ENCODE assay signal across 15 cellular contexts in the genomic region with DNA sequence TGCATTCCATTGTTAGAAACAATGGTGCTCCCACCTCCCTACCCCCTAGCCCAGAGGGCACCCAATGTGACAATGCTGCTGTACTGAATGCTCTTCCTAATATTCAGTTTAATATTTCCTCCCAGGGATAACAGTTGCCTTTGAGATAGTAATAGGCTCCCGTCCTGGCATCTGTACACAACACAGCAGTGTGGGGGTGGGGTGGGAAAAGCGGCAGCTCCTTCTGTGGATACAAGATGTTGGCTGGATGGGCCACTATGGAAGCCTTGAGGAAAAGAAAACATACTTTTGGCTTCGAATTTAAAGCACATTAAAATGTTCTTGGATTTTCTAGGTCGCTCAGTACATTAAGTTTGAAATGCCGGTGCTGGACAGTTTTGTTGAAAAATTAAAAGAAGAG. TPM values are rescaled to one million over a fixed set of nuclear protein-coding genes. Genes with fewer than 3 reads are reported as not detected.
DNase-seq lines count a peak whose midpoint lies in the region; ATAC-seq and TF ChIP-seq lines count a peak whose summit lies in the region.
"Had no signal": no experiment of that assay in that cellular context is flagged by ENCODE, and none has a peak within 500 bp of the region (broad histone marks: within the 10 kb centered on the region; RNA-seq: fewer than 3 reads in every experiment).

No MANE protein-coding gene starts in this region.

- H3K4me1 ChIP-seq in lung (ENCODE audit: control insufficient read depth in 2 of 2, insufficient read depth in 2 of 2, low read length in 2 of 2) (peaks cover 18 to 33% of the 10 kb centered on the region in 2 donors), vagina (peaks cover 42% of the 10 kb centered on the region)

- intact Hi-C loops in vagina (cut with DNase I) = no loop called here

- no peaks in the 10 kb centered on the region for H3K9me3 Mint-ChIP-seq in activated CD8-positive, alpha-beta T cell treated with anti-CD3 and anti-CD28 coated beads, Interleukin-2, amount 10 ng/mL, durations not matched to agents 7 days and 5 days (ENCODE audit: insufficient read depth)
- H3K9me3 Mint-ChIP-seq: activated naive CD4-positive, alpha-beta T cell treated with anti-CD3 and anti-CD28 coated beads for 36 hours; CD4-positive, CD25-positive, alpha-beta regulatory T cell; natural killer cell; stimulated activated memory B cell treated with anti-CD40 and anti-IgM and Interleukin-4, amounts not matched to agents 10 μg/mL and 1 μg/mL and 100 μg/mL, for 72 hours had no signal

- no peaks in the 10 kb centered on the region for H3K36me3 Mint-ChIP-seq in activated CD8-positive, alpha-beta T cell treated with anti-CD3 and anti-CD28 coated beads, Interleukin-2, amount 10 ng/mL, durations not matched to agents 7 days and 5 days (ENCODE audit: low read depth)
- H3K36me3 Mint-ChIP-seq: CD4-positive, CD25-positive, alpha-beta regulatory T cell had no signal

- CTCF ChIA-PET in activated CD8-positive, alpha-beta T cell treated with anti-CD3 and anti-CD28 coated beads, Interleukin-2, amount 10 ng/mL, durations not matched to agents 7 days and 5 days (lab: Charles Lee) = interaction anchor here (1.1 kb wide), 1 partner anchor 10 kb away, joined by 3 read pairs; no protein-coding TSS in a partner anchor

- DNase-seq in activated CD8-positive, alpha-beta memory T cell treated with anti-CD3 and anti-CD28 coated beads for 24 hours = peak; percentile 5
- DNase-seq in activated CD8-positive, alpha-beta memory T cell treated with anti-CD3 and anti-CD28 coated beads, Interleukin-2, amount 50 U/mL, for 48 hours = no peak
- peak; percentile 27 for DNase-seq in lung (ENCODE audit: low spot score)
- peak in 1 of 2 donors; percentile 43 for DNase-seq in vagina (ENCODE audit: extremely low spot score in 2 of 2)
- no peak for DNase-seq in activated CD8-positive, alpha-beta T cell treated with anti-CD3 and anti-CD28 coated beads, Interleukin-2, amount 10 ng/mL, durations not matched to agents 7 days and 5 days
- DNase-seq in SW480 (ENCODE audit: low spot score) = no peak
- DNase-seq: activated naive CD4-positive, alpha-beta T cell treated with anti-CD3 and anti-CD28 coated beads for 36 hours; CD4-positive, CD25-positive, alpha-beta regulatory T cell; natural killer cell; NCI-H187 treated with DMSO at 0.1 percent for 48 hours; NCI-H526; stimulated activated CD4-positive, alpha-beta T cell treated with anti-CD3 and anti-CD28 coated beads, Interleukin-4, amount 100 ng/mL, for 24 hours; WERI-Rb-1 had no signal

- H3K27ac ChIP-seq in lung (ENCODE audit: low read depth in 1 of 2, low read length in 1 of 2) (peak overlapping the region in 1 of 2 donors; percentile 39), vagina (peak overlapping the region; percentile 92)
- H3K27ac ChIP-seq: 22Rv1, WERI-Rb-1 had no signal

- TF ChIP-seq CTCF in lung (IDR thresholded peaks at IDR 0.05; ENCODE audit: control extremely low read depth, extremely low read depth) = no peak
- no peak for TF ChIP-seq CTCF in vagina (IDR thresholded peaks at IDR 0.05)

- no peak overlapping the region for H3K27ac Mint-ChIP-seq in activated CD8-positive, alpha-beta T cell treated with anti-CD3 and anti-CD28 coated beads, Interleukin-2, amount 10 ng/mL, durations not matched to agents 7 days and 5 days
- H3K27ac Mint-ChIP-seq: activated naive CD4-positive, alpha-beta T cell treated with anti-CD3 and anti-CD28 coated beads for 36 hours; CD4-positive, CD25-positive, alpha-beta regulatory T cell; natural killer cell; stimulated activated memory B cell treated with anti-CD40 and anti-IgM and Interleukin-4, amounts not matched to agents 10 μg/mL and 1 μg/mL and 100 μg/mL, for 72 hours had no signal

- POLR2A ChIA-PET in activated CD8-positive, alpha-beta T cell treated with anti-CD3 and anti-CD28 coated beads, Interleukin-2, amount 10 ng/mL, durations not matched to agents 7 days and 5 days (lab: Charles Lee) = no interaction called here

- H3K4me3 Mint-ChIP-seq in activated CD8-positive, alpha-beta T cell treated with anti-CD3 and anti-CD28 coated beads, Interleukin-2, amount 10 ng/mL, durations not matched to agents 7 days and 5 days = no peak overlapping the region
- H3K4me3 Mint-ChIP-seq: activated naive CD4-positive, alpha-beta T cell treated with anti-CD3 and anti-CD28 coated beads for 36 hours; CD4-positive, CD25-positive, alpha-beta regulatory T cell; natural killer cell; stimulated activated memory B cell treated with anti-CD40 and anti-IgM and Interleukin-4, amounts not matched to agents 10 μg/mL and 1 μg/mL and 100 μg/mL, for 72 hours had no signal

- H3K36me3 ChIP-seq in lung (ENCODE audit: control insufficient read depth in 2 of 2, insufficient read depth in 2 of 2, low read length in 2 of 2) = peaks cover 2 to 13% of the 10 kb centered on the region in 2 donors
- H3K36me3 ChIP-seq in vagina = no peaks in the 10 kb centered on the region
- H3K36me3 ChIP-seq: WERI-Rb-1 had no signal

- H3K4me3 ChIP-seq in lung = no peak overlapping the region
- H3K4me3 ChIP-seq in vagina = no peak overlapping the region

- H3K27me3 Mint-ChIP-seq in activated CD8-positive, alpha-beta T cell treated with anti-CD3 and anti-CD28 coated beads, Interleukin-2, amount 10 ng/mL, durations not matched to agents 7 days and 5 days (ENCODE audit: low read depth) = peaks cover 2% of the 10 kb centered on the region

- ATAC-seq in lung (ENCODE audit: insufficient read depth, low FRiP score) = no peak
- no peak for ATAC-seq in activated CD8-positive, alpha-beta T cell treated with anti-CD3 and anti-CD28 coated beads, Interleukin-2, amount 10 ng/mL, durations not matched to agents 7 days and 5 days
- ATAC-seq: natural killer cell; stimulated activated memory B cell treated with anti-CD40 and anti-IgM and Interleukin-4, amounts not matched to agents 10 μg/mL and 1 μg/mL and 100 μg/mL, for 72 hours had no signal

- no peaks in the 10 kb centered on the region for H3K27me3 ChIP-seq in lung (ENCODE audit: control insufficient read depth, insufficient read depth)
- no peaks in the 10 kb centered on the region for H3K27me3 ChIP-seq in vagina

- TF ChIP-seq POLR2A in vagina (IDR thresholded peaks at IDR 0.05) = no peak

- WGBS in lung, 2 donors = 68 to 78% methylated on average over 5 of the region's 5 CpGs

- peaks cover 22% of the 10 kb centered on the region for H3K4me1 Mint-ChIP-seq in activated CD8-positive, alpha-beta T cell treated with anti-CD3 and anti-CD28 coated beads, Interleukin-2, amount 10 ng/mL, durations not matched to agents 7 days and 5 days (ENCODE audit: low read depth)
- H3K4me1 Mint-ChIP-seq: stimulated activated memory B cell treated with anti-CD40 and anti-IgM and Interleukin-4, amounts not matched to agents 10 μg/mL and 1 μg/mL and 100 μg/mL, for 72 hours had no signal

- H3K9me3 ChIP-seq in lung (ENCODE audit: control insufficient read depth in 2 of 2, insufficient read depth in 1 of 2, low read length in 1 of 2) (no peaks in the 10 kb centered on the region), vagina (no peaks in the 10 kb centered on the region)

RNA-seq across cellular contexts. Expression of gene ZNF22, which starts 9.2 kb away (rescaled TPM):
- total RNA-seq in lung (10 to 100 TPM; 17.7 to 40.7 TPM), vagina (20.6 TPM)
- 10 to 100 TPM; 16.8 to 18.6 TPM for polyA plus RNA-seq in lung
- 10 to 100 TPM; 44.6 to 45.2 TPM for total RNA-seq in activated CD8-positive, alpha-beta T cell treated with anti-CD3 and anti-CD28 coated beads, Interleukin-2, amount 10 ng/mL, durations not matched to agents 7 days and 5 days

RNA-seq across cellular contexts. Expression of gene DEPP1, which starts 13.0 kb away (rescaled TPM):
- 100 to 1,000 TPM in 1 of 2 donors, 10 to 100 TPM in 1; 37.0 to 149 TPM for total RNA-seq in lung
- 10 to 100 TPM; 48.3 to 91.9 TPM for polyA plus RNA-seq in lung
- 155 TPM for total RNA-seq in vagina
- total RNA-seq in activated CD8-positive, alpha-beta T cell treated with anti-CD3 and anti-CD28 coated beads, Interleukin-2, amount 10 ng/mL, durations not matched to agents 7 days and 5 days = not detected
- total RNA-seq: natural killer cell had no signal
- polyA plus RNA-seq: CD4-positive, CD25-positive, alpha-beta regulatory T cell had no signal

RNA-seq across cellular contexts. Expression of gene RASSF4, which starts 32.0 kb away (rescaled TPM):
- total RNA-seq in lung (10 to 100 TPM; 38.8 to 44.3 TPM), vagina (29.2 TPM)
- polyA plus RNA-seq in lung = 10 to 100 TPM; 19.5 to 55.4 TPM
- 1 to 10 TPM in 1 of 2 experiments, under 1 TPM in 1; 0.76 to 1.6 TPM for total RNA-seq in activated CD8-positive, alpha-beta T cell treated with anti-CD3 and anti-CD28 coated beads, Interleukin-2, amount 10 ng/mL, durations not matched to agents 7 days and 5 days

Comparison
In these comparisons a context has a peak if more than half of its experiments do, and no peak if none do; other contexts are left out.
1. DNase-seq: peak in activated CD8-positive, alpha-beta memory T cell treated with anti-CD3 and anti-CD28 coated beads for 24 hours (single experiment) and lung (single experiment); none in activated CD8-positive, alpha-beta memory T cell treated with anti-CD3 and anti-CD28 coated beads, Interleukin-2, amount 50 U/mL, for 48 hours (single experiment), activated CD8-positive, alpha-beta T cell treated with anti-CD3 and anti-CD28 coated beads, Interleukin-2, amount 10 ng/mL, durations not matched to agents 7 days and 5 days (single experiment) and SW480 (single experiment).
2. RNA of gene DEPP1, which starts 13.0 kb away (total RNA-seq): 155 TPM in vagina (single experiment) and 37.0 to 149 TPM in lung; not detected in activated CD8-positive, alpha-beta T cell treated with anti-CD3 and anti-CD28 coated beads, Interleukin-2, amount 10 ng/mL, durations not matched to agents 7 days and 5 days; every median in the first group is over 10 times any median in the second.
3. RNA of gene RASSF4, which starts 32.0 kb away (total RNA-seq): 38.8 to 44.3 TPM in lung and 29.2 TPM in vagina (single experiment); 0.76 to 1.6 TPM in activated CD8-positive, alpha-beta T cell treated with anti-CD3 and anti-CD28 coated beads, Interleukin-2, amount 10 ng/mL, durations not matched to agents 7 days and 5 days; every median in the first group is over 10 times any median in the second.